In genomic region chr2:10414591-10414990, GRCh38 we compare ENCODE assay signal across 14 cellular contexts. TPM values are rescaled to one million over a fixed set of nuclear protein-coding genes. Genes with fewer than 3 reads are reported as not detected.
DNase-seq lines count a peak whose midpoint lies in the region; ATAC-seq and TF ChIP-seq lines count a peak whose summit lies in the region.
"Had no signal": no experiment of that assay in that cellular context is flagged by ENCODE, and none has a peak within 500 bp of the region (broad histone marks: within the 10 kb centered on the region; RNA-seq: fewer than 3 reads in every experiment).

No MANE protein-coding gene starts in this region.

- intact Hi-C loops in heart left ventricle (cut with DNase I), result loop anchor here in 2 of 10 donors (5.0 kb wide), 2 partner anchors 277 to 287 kb away; no protein-coding TSS in a partner anchor
- intact Hi-C loops in cardiac septum (cut with DNase I), result no loop called here
- intact Hi-C loops in CD8-positive, alpha-beta T cell (cut with DNase I, micrococcal nuclease), result no loop called here

- POLR2A ChIA-PET in CD8-positive, alpha-beta T cell (lab: Charles Lee), result no interaction called here

- H3K27me3 ChIP-seq in heart left ventricle, result no peaks in the 10 kb centered on the region
- H3K27me3 ChIP-seq in CD8-positive, alpha-beta T cell (ENCODE audit: insufficient read depth, low read length), result no peaks in the 10 kb centered on the region
- H3K27me3 ChIP-seq: thyroid gland had no signal

- DNase-seq in heart left ventricle (peak in 1 of 5 donors; percentile 55), cardiac septum (ENCODE audit: low spot score) (no peak), NCI-H345 treated with DMSO at 0.1 percent for 48 hours (lab: John Stamatoyannopoulos, UW; ENCODE audit: unreplicated experiment) (peak; percentile 83), glomerular visceral epithelial cell (ENCODE audit: extremely low spot score) (peak; percentile 66), HuH-7.5 (ENCODE audit: low spot score) (no peak)
- no peak for DNase-seq in CD8-positive, alpha-beta T cell
- DNase-seq: activated B cell treated with CpG ODN at 0.5 μM for 24 hours; activated CD8-positive, alpha-beta memory T cell treated with anti-CD3 and anti-CD28 coated beads, Interleukin-2, amount 50 U/mL, for 4 hours; central memory CD4-positive, alpha-beta T cell had no signal

- H3K27ac ChIP-seq in heart left ventricle, result no peak overlapping the region
- no peak overlapping the region for H3K27ac ChIP-seq in CD8-positive, alpha-beta T cell (ENCODE audit: low read depth, low read length)
- H3K27ac ChIP-seq: thyroid gland had no signal

- TF ChIP-seq CTCF in heart left ventricle (IDR thresholded peaks at IDR 0.05), result no peak
- TF ChIP-seq CTCF in CD8-positive, alpha-beta T cell (IDR thresholded peaks at IDR 0.05), result no peak

- 43 to 61% (median 55%) methylated on average over 8 to 10 of the region's 10 CpGs for WGBS in heart left ventricle, 4 donors

- H3K36me3 ChIP-seq in heart left ventricle, result peaks cover 0 to under 1% (median 0%) of the 10 kb centered on the region in 9 donors
- H3K36me3 ChIP-seq in CD8-positive, alpha-beta T cell (ENCODE audit: insufficient read depth, low read length), result no peaks in the 10 kb centered on the region
- H3K36me3 ChIP-seq: thyroid gland had no signal

- H3K27ac Mint-ChIP-seq in CD8-positive, alpha-beta T cell, result no peak overlapping the region
- H3K27ac Mint-ChIP-seq: activated B cell treated with CpG ODN at 0.5 μM for 24 hours; activated naive CD8-positive, alpha-beta T cell had no signal

- CTCF ChIA-PET in CD8-positive, alpha-beta T cell (lab: Charles Lee), result interaction anchor here (0.9 to 2.1 kb wide), 2 partner anchors 21 to 289 kb away, joined by 3 to 8 read pairs; no protein-coding TSS in a partner anchor

- H3K4me1 ChIP-seq in heart left ventricle, result peaks cover 0 to 21% (median 9%) of the 10 kb centered on the region in 12 donors
- no peaks in the 10 kb centered on the region for H3K4me1 ChIP-seq in CD8-positive, alpha-beta T cell (ENCODE audit: insufficient read depth, low read length)

- no peaks in the 10 kb centered on the region for H3K27me3 Mint-ChIP-seq in CD8-positive, alpha-beta T cell (ENCODE audit: low read depth)
- H3K27me3 Mint-ChIP-seq: activated B cell treated with CpG ODN at 0.5 μM for 24 hours; activated naive CD8-positive, alpha-beta T cell; IgD-negative memory B cell had no signal

- peaks cover 32% of the 10 kb centered on the region for H3K36me3 Mint-ChIP-seq in CD8-positive, alpha-beta T cell

- no peaks in the 10 kb centered on the region for H3K9me3 ChIP-seq in heart left ventricle
- H3K9me3 ChIP-seq in CD8-positive, alpha-beta T cell (ENCODE audit: low read length), result no peaks in the 10 kb centered on the region
- H3K9me3 ChIP-seq: thyroid gland had no signal

- H3K4me1 Mint-ChIP-seq in CD8-positive, alpha-beta T cell (ENCODE audit: low read depth), result peaks cover 11% of the 10 kb centered on the region

- TF ChIP-seq POLR2A in heart left ventricle (IDR thresholded peaks at IDR 0.05), result no peak

- peak; percentile 19 to 59 (median 27) for ATAC-seq in heart left ventricle
- no peak for ATAC-seq in HG03571 (IDR thresholded peaks at IDR 0.05; ENCODE audit: unreplicated experiment)
- ATAC-seq in CD8-positive, alpha-beta T cell, result no peak
- ATAC-seq in SK-N-SH treated with all-trans-retinoic acid at 6 μM for 48 hours, result no peak

- no peaks in the 10 kb centered on the region for H3K9me3 Mint-ChIP-seq in CD8-positive, alpha-beta T cell
- H3K9me3 Mint-ChIP-seq: activated B cell treated with CpG ODN at 0.5 μM for 24 hours, IgD-negative memory B cell had no signal

- no peak overlapping the region for H3K4me3 ChIP-seq in heart left ventricle
- H3K4me3 ChIP-seq in CD8-positive, alpha-beta T cell (ENCODE audit: low read depth, low read length), result no peak overlapping the region
- H3K4me3 ChIP-seq: thyroid gland had no signal

- no peak overlapping the region for H3K4me3 Mint-ChIP-seq in CD8-positive, alpha-beta T cell
- H3K4me3 Mint-ChIP-seq: activated B cell treated with CpG ODN at 0.5 μM for 24 hours; activated naive CD8-positive, alpha-beta T cell had no signal

TF ChIP-seq in SK-N-SH treated with all-trans-retinoic acid at 6 μM for 48 hours, 23 proteins besides CTCF, POLR2A, EP300 and RAD21:
- TF ChIP-seq, protein P1, sequence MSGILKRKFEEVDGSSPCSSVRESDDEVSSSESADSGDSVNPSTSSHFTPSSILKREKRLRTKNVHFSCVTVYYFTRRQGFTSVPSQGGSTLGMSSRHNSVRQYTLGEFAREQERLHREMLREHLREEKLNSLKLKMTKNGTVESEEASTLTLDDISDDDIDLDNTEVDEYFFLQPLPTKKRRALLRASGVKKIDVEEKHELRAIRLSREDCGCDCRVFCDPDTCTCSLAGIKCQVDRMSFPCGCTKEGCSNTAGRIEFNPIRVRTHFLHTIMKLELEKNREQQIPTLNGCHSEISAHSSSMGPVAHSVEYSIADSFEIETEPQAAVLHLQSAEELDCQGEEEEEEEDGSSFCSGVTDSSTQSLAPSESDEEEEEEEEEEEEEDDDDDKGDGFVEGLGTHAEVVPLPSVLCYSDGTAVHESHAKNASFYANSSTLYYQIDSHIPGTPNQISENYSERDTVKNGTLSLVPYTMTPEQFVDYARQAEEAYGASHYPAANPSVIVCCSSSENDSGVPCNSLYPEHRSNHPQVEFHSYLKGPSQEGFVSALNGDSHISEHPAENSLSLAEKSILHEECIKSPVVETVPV (CRISPR knock-in tag; IDR thresholded peaks at IDR 0.05), result no peak
- no peak for TF ChIP-seq ESRRG (CRISPR knock-in tag; IDR thresholded peaks at IDR 0.05)
- no peak for TF ChIP-seq ISL1 (CRISPR knock-in tag; IDR thresholded peaks at IDR 0.05)
- TF ChIP-seq GLIS3 (CRISPR knock-in tag; IDR thresholded peaks at IDR 0.05), result no peak
- TF ChIP-seq CREB5 (CRISPR knock-in tag; IDR thresholded peaks at IDR 0.05; ENCODE audit: low read depth), result no peak
- no peak for TF ChIP-seq ARNTL (CRISPR knock-in tag; IDR thresholded peaks at IDR 0.05; ENCODE audit: borderline replicate concordance, low read depth)
- no peak for TF ChIP-seq BACH2 (CRISPR knock-in tag; IDR thresholded peaks at IDR 0.05; ENCODE audit: borderline replicate concordance)
- no peak for TF ChIP-seq CSDC2 (CRISPR knock-in tag; IDR thresholded peaks at IDR 0.05)
- TF ChIP-seq, protein P2, sequence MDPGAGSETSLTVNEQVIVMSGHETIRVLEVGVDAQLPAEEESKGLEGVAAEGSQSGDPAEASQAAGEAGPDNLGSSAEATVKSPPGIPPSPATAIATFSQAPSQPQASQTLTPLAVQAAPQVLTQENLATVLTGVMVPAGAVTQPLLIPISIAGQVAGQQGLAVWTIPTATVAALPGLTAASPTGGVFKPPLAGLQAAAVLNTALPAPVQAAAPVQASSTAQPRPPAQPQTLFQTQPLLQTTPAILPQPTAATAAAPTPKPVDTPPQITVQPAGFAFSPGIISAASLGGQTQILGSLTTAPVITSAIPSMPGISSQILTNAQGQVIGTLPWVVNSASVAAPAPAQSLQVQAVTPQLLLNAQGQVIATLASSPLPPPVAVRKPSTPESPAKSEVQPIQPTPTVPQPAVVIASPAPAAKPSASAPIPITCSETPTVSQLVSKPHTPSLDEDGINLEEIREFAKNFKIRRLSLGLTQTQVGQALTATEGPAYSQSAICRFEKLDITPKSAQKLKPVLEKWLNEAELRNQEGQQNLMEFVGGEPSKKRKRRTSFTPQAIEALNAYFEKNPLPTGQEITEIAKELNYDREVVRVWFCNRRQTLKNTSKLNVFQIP (CRISPR knock-in tag; IDR thresholded peaks at IDR 0.05; ENCODE audit: borderline replicate concordance, low read depth), result no peak
- TF ChIP-seq ZNF70 (CRISPR knock-in tag; IDR thresholded peaks at IDR 0.05), result no peak
- no peak for TF ChIP-seq RARB (CRISPR knock-in tag; IDR thresholded peaks at IDR 0.05)
- TF ChIP-seq PPARA (CRISPR knock-in tag; IDR thresholded peaks at IDR 0.05; ENCODE audit: borderline replicate concordance), result no peak
- TF ChIP-seq ZNF565 (CRISPR knock-in tag; conservative IDR thresholded peaks at IDR 0.05; ENCODE audit: low read depth), result no peak
- no peak for TF ChIP-seq TOX (CRISPR knock-in tag; IDR thresholded peaks at IDR 0.05; ENCODE audit: borderline replicate concordance)
- TF ChIP-seq ZNF8 (CRISPR knock-in tag; IDR thresholded peaks at IDR 0.05), result no peak
- no peak for TF ChIP-seq ZFP30 (CRISPR knock-in tag; IDR thresholded peaks at IDR 0.05)
- TF ChIP-seq SNAI2 (CRISPR knock-in tag; IDR thresholded peaks at IDR 0.05), result no peak

RNA-seq across cellular contexts. Expression of gene ODC1, which starts 33.5 kb away (rescaled TPM):
- total RNA-seq in heart left ventricle, result 10 to 100 TPM; 28.6 to 77.6 (median 48.2) TPM
- 100 to 1,000 TPM in 1 of 2 donors, 1 to 10 TPM in 1; 6.1 to 103 TPM for polyA plus RNA-seq in heart left ventricle
- 58.0 TPM for total RNA-seq in cardiac septum
- total RNA-seq in CD8-positive, alpha-beta T cell, result 100 to 1,000 TPM; 157 to 162 TPM

Comparison
In these comparisons a context has a peak if more than half of its experiments do, and no peak if none do; other contexts are left out.
1. ATAC-seq: peak in heart left ventricle (4 of 4); none in HG03571 (single experiment), CD8-positive, alpha-beta T cell (single experiment) and SK-N-SH treated with all-trans-retinoic acid at 6 μM for 48 hours (single experiment).
2. DNase-seq: peak in NCI-H345 treated with DMSO at 0.1 percent for 48 hours (single experiment) and glomerular visceral epithelial cell (single experiment); none in cardiac septum (single experiment), CD8-positive, alpha-beta T cell (0 of 7) and HuH-7.5 (single experiment).